In the genomic region with DNA sequence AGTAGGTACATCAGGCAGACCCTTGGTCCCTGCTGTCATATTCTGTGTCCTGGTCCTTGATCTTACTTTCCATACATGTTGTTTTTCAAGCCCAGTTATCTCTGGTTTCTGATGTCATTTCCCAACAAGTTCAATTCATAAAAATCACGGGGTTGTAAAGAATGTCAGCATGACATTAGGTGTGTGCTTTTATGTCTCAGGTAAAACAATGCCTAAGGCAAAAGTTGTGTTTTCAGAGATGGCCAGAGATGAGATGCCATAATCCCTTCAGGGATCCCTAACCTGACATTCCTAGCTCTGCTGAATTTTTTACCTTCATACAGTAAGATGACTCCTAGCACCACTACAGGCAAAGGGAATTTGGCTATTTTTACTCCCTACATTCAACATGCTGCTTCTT, we compare ENCODE assay signal across 9 cellular contexts.
"Had no signal": no experiment of that assay in that cellular context is flagged by ENCODE, and none has a peak within 500 bp of the region (broad histone marks: within the 10 kb centered on the region; RNA-seq: fewer than 3 reads in every experiment).

No MANE protein-coding gene starts in this region.

- H3K27ac ChIP-seq: GM23248 had no signal

- H3K4me2 ChIP-seq: GM23338 had no signal

- H3K27ac Mint-ChIP-seq: H9, HFFc6 had no signal

- H3K9ac ChIP-seq: GM23248 had no signal

- H3K36me3 ChIP-seq: HAP-1 had no signal

- H2AFZ ChIP-seq: GM23248, GM23338 had no signal

- H3K4me3 ChIP-seq: GM23248, GM23338, HAP-1 had no signal

- DNase-seq: GM23248, GOT3, H7, H9, HCEC 1CT, HFFc6 had no signal

- FAIRE-seq: H54 had no signal

- H3K4me3 Mint-ChIP-seq: GM23338, H9, HFFc6 had no signal

- H3K9me3 Mint-ChIP-seq: GM23338, H9 had no signal

- H3K9me3 ChIP-seq: HAP-1 had no signal
